Comparison of ENCODE assay signal across 21 cellular contexts in the genomic region with DNA sequence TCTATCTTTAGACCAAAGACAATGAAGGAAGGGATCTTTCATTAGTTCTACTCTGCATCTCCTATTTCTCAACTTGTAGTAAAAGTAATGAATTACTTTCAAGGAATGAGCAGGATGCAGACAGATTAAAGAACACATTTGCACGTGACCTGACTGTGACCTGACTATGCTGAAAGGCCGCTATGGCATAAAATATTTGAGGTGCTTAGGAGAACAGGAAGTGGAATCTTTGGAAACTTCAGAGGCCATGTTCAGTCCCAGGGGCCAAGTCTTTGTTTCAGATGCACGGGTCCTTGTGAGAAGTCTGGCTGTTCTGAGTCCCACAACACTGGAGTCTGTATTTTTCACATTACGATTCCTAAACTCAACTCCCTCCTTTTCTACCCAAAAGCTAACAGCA. TPM values are rescaled to one million over a fixed set of nuclear protein-coding genes. Genes with fewer than 3 reads are reported as not detected.
DNase-seq lines count a peak whose midpoint lies in the region; ATAC-seq and TF ChIP-seq lines count a peak whose summit lies in the region.
"Had no signal": no experiment of that assay in that cellular context is flagged by ENCODE, and none has a peak within 500 bp of the region (broad histone marks: within the 10 kb centered on the region; RNA-seq: fewer than 3 reads in every experiment).

No MANE protein-coding gene starts in this region.

- H3K27ac ChIP-seq in Karpas-422 (ENCODE audit: low read length), result no peak overlapping the region
- H3K27ac ChIP-seq in hepatocyte, result peak overlapping the region; percentile 57
- H3K27ac ChIP-seq: gastrocnemius medialis, psoas muscle, spleen, upper lobe of left lung had no signal

- DNase-seq in Karpas-422 (peak; percentile 17), amniotic epithelial cell (ENCODE audit: low read depth) (peak; percentile 72), hepatocyte (ENCODE audit: low spot score) (no peak), progenitor cell of endocrine pancreas (ENCODE audit: low spot score, unreplicated experiment) (no peak), DMS114 treated with DMSO at 0.1 percent for 48 hours (lab: John Stamatoyannopoulos, UW; ENCODE audit: unreplicated experiment) (no peak), left lobe of liver (ENCODE audit: low spot score) (no peak), epidermal melanocyte (ENCODE audit: insufficient read length, low spot score) (no peak)
- no peak for DNase-seq in activated naive CD4-positive, alpha-beta T cell treated with anti-CD3 and anti-CD28 coated beads, Interleukin-2, amount 10 ng/mL, durations not matched to agents 7 days and 5 days
- DNase-seq: activated CD4-positive, alpha-beta T cell treated with anti-CD3 and anti-CD28 coated beads for 48 hours; AML-193; gastrocnemius medialis; NCI-H1417 treated with DMSO at 0.1 percent for 48 hours; psoas muscle; Right ventricle myocardium superior; spleen; T-cell; upper lobe of left lung had no signal

- H3K9me3 Mint-ChIP-seq in progenitor cell of endocrine pancreas (ENCODE audit: low read depth), result no peaks in the 10 kb centered on the region
- no peaks in the 10 kb centered on the region for H3K9me3 Mint-ChIP-seq in activated naive CD4-positive, alpha-beta T cell treated with anti-CD3 and anti-CD28 coated beads, Interleukin-2, amount 10 ng/mL, durations not matched to agents 7 days and 5 days
- H3K9me3 Mint-ChIP-seq: activated T-helper 2 cell treated with anti-CD3 and anti-CD28 coated beads, Interferon-gamma antibody, Interleukin-2, Interleukin-4, amounts not matched to agents 10 μg/mL and 5 μg/mL and 100 μg/mL, durations not matched to agents 14 hours and 24 hours and 36 hours; neural crest cell; T-cell had no signal

- H3K36me3 ChIP-seq in Karpas-422 (ENCODE audit: insufficient read depth, low read length), result no peaks in the 10 kb centered on the region
- no peaks in the 10 kb centered on the region for H3K36me3 ChIP-seq in hepatocyte (replicated peaks; ENCODE audit: insufficient read depth, low read depth)
- H3K36me3 ChIP-seq: breast epithelium, gastrocnemius medialis, spleen, upper lobe of left lung had no signal

- no peaks in the 10 kb centered on the region for H3K79me2 ChIP-seq in Karpas-422 (ENCODE audit: low read length)
- peaks cover 80% of the 10 kb centered on the region for H3K79me2 ChIP-seq in hepatocyte

- CTCF ChIA-PET in activated naive CD4-positive, alpha-beta T cell treated with anti-CD3 and anti-CD28 coated beads, Interleukin-2, amount 10 ng/mL, durations not matched to agents 7 days and 5 days (lab: Charles Lee), result no interaction called here

- WGBS in hepatocyte (ENCODE audit: low lambda C conversion rate, missing lambda C conversion rate), result 59% methylated on average over 4 of the region's 4 CpGs

- no peak overlapping the region for H3K4me2 ChIP-seq in Karpas-422 (ENCODE audit: low read depth, low read length, poor library complexity, severe bottlenecking)
- no peak overlapping the region for H3K4me2 ChIP-seq in hepatocyte

- H3K4me1 ChIP-seq in Karpas-422 (ENCODE audit: low read length), result peaks cover 29% of the 10 kb centered on the region
- peaks cover 54% of the 10 kb centered on the region for H3K4me1 ChIP-seq in hepatocyte (ENCODE audit: insufficient read depth)
- H3K4me1 ChIP-seq: breast epithelium, psoas muscle had no signal

- no peak overlapping the region for H3K9ac ChIP-seq in Karpas-422 (ENCODE audit: low read length)

- peaks cover 54% of the 10 kb centered on the region for H3K4me1 Mint-ChIP-seq in progenitor cell of endocrine pancreas (ENCODE audit: low read depth)
- no peaks in the 10 kb centered on the region for H3K4me1 Mint-ChIP-seq in activated naive CD4-positive, alpha-beta T cell treated with anti-CD3 and anti-CD28 coated beads, Interleukin-2, amount 10 ng/mL, durations not matched to agents 7 days and 5 days

- H3K27ac Mint-ChIP-seq in progenitor cell of endocrine pancreas, result peak overlapping the region; percentile 89
- H3K27ac Mint-ChIP-seq in activated naive CD4-positive, alpha-beta T cell treated with anti-CD3 and anti-CD28 coated beads, Interleukin-2, amount 10 ng/mL, durations not matched to agents 7 days and 5 days, result no peak overlapping the region
- H3K27ac Mint-ChIP-seq: activated T-helper 2 cell treated with anti-CD3 and anti-CD28 coated beads, Interferon-gamma antibody, Interleukin-2, Interleukin-4, amounts not matched to agents 10 μg/mL and 5 μg/mL and 100 μg/mL, durations not matched to agents 14 hours and 24 hours and 36 hours; T-cell had no signal

- H3K27me3 ChIP-seq in Karpas-422 (ENCODE audit: low read length) (no peaks in the 10 kb centered on the region), hepatocyte (no peaks in the 10 kb centered on the region)
- H3K27me3 ChIP-seq: breast epithelium, gastrocnemius medialis, spleen, upper lobe of left lung had no signal

- H2AFZ ChIP-seq in Karpas-422 (ENCODE audit: low read length) (no peak overlapping the region), hepatocyte (no peak overlapping the region)

- ATAC-seq in left lobe of liver, result no peak
- ATAC-seq: gastrocnemius medialis, psoas muscle, T-cell had no signal

- no peaks in the 10 kb centered on the region for H3K27me3 Mint-ChIP-seq in progenitor cell of endocrine pancreas
- H3K27me3 Mint-ChIP-seq in activated naive CD4-positive, alpha-beta T cell treated with anti-CD3 and anti-CD28 coated beads, Interleukin-2, amount 10 ng/mL, durations not matched to agents 7 days and 5 days, result no peaks in the 10 kb centered on the region
- H3K27me3 Mint-ChIP-seq: T-cell had no signal

- H3K4me3 Mint-ChIP-seq in progenitor cell of endocrine pancreas (ENCODE audit: low read depth), result no peak overlapping the region
- H3K4me3 Mint-ChIP-seq in activated naive CD4-positive, alpha-beta T cell treated with anti-CD3 and anti-CD28 coated beads, Interleukin-2, amount 10 ng/mL, durations not matched to agents 7 days and 5 days, result no peak overlapping the region
- H3K4me3 Mint-ChIP-seq: neural crest cell, T-cell had no signal

- H3K4me3 ChIP-seq in Karpas-422 (ENCODE audit: low read length) (no peak overlapping the region), hepatocyte (no peak overlapping the region)
- H3K4me3 ChIP-seq: breast epithelium, gastrocnemius medialis, psoas muscle, spleen, upper lobe of left lung had no signal

- H4K20me1 ChIP-seq in Karpas-422 (ENCODE audit: insufficient read depth, low read depth, low read length) (no peaks in the 10 kb centered on the region), hepatocyte (ENCODE audit: insufficient read depth, poor library complexity, severe bottlenecking) (peaks cover 12% of the 10 kb centered on the region)

- TF ChIP-seq CTCF in hepatocyte (IDR thresholded peaks at IDR 0.05; ENCODE audit: poor library complexity) (no peak), progenitor cell of endocrine pancreas (IDR thresholded peaks at IDR 0.05; ENCODE audit: unreplicated experiment) (no peak)

- H3K9me2 ChIP-seq in Karpas-422 (replicated peaks; ENCODE audit: insufficient read depth, low read length) (no peaks in the 10 kb centered on the region), hepatocyte (replicated peaks; ENCODE audit: insufficient read depth) (no peaks in the 10 kb centered on the region)

- peaks cover 8% of the 10 kb centered on the region for H3K36me3 Mint-ChIP-seq in progenitor cell of endocrine pancreas (ENCODE audit: insufficient read depth)
- H3K36me3 Mint-ChIP-seq in activated naive CD4-positive, alpha-beta T cell treated with anti-CD3 and anti-CD28 coated beads, Interleukin-2, amount 10 ng/mL, durations not matched to agents 7 days and 5 days, result no peaks in the 10 kb centered on the region
- H3K36me3 Mint-ChIP-seq: T-cell had no signal

- H3K9me3 ChIP-seq in Karpas-422 (ENCODE audit: low read length) (no peaks in the 10 kb centered on the region), hepatocyte (ENCODE audit: low read depth) (no peaks in the 10 kb centered on the region)
- H3K9me3 ChIP-seq: breast epithelium, Caco-2, gastrocnemius medialis, psoas muscle, spleen, upper lobe of left lung had no signal

RNA-seq across cellular contexts. Expression of gene NINL, which starts 41.0 kb away (rescaled TPM):
- 0.19 and 0.79 TPM in 2 replicates for total RNA-seq in Karpas-422 (2014; rRNA removed; shearing (Covaris generic); ENCODE audit: low replicate concordance)
- 23.2 and 27.1 TPM in 2 replicates for total RNA-seq in hepatocyte
- polyA plus RNA-seq in hepatocyte, result 24.5 and 31.7 TPM in 2 replicates
- total RNA-seq in progenitor cell of endocrine pancreas, result 114 and 125 TPM in 2 replicates
- 20.1 TPM for total RNA-seq in left lobe of liver

Comparison
In these comparisons a context has a peak if more than half of its experiments do, and no peak if none do; other contexts are left out.
1. DNase-seq: peak in Karpas-422 (single experiment) and amniotic epithelial cell (single experiment); none in hepatocyte (single experiment), progenitor cell of endocrine pancreas (single experiment), DMS114 treated with DMSO at 0.1 percent for 48 hours (single experiment), left lobe of liver (single experiment), activated naive CD4-positive, alpha-beta T cell treated with anti-CD3 and anti-CD28 coated beads, Interleukin-2, amount 10 ng/mL, durations not matched to agents 7 days and 5 days (single experiment) and epidermal melanocyte (single experiment).
2. RNA of gene NINL, which starts 41.0 kb away (total RNA-seq): 114 to 125 TPM in progenitor cell of endocrine pancreas, 23.2 to 27.1 TPM in hepatocyte and 20.1 TPM in left lobe of liver (single experiment); 0.19 to 0.79 TPM in Karpas-422; every median in the first group is over 10 times any median in the second.